In the genomic region with DNA sequence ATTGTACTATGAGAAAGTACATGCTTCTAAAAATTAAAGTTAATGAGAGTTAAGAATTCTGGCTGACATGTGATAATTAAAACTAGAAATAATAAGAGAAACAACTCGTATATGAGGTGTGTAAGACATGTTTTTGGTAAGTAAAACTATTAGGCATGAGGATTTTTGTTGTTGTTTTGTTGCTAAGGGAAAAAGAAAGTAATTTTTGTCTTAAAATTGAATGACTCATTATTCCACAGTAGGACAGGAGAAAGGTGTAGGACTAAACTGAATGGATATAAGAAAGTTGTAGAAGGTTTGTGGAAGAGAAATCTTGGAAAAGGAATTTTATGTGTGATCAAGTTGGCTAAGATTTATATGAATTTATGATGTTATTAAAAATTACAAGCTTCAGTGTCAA, we compare ENCODE assay signal across 28 cellular contexts. TPM values are rescaled to one million over a fixed set of nuclear protein-coding genes. Genes with fewer than 3 reads are reported as not detected.
DNase-seq lines count a peak whose midpoint lies in the region; ATAC-seq and TF ChIP-seq lines count a peak whose summit lies in the region.
"Had no signal": no experiment of that assay in that cellular context is flagged by ENCODE, and none has a peak within 500 bp of the region (broad histone marks: within the 10 kb centered on the region; RNA-seq: fewer than 3 reads in every experiment).

No MANE protein-coding gene starts in this region.

- H2AFZ ChIP-seq in PC-3 (ENCODE audit: low read length) = no peak overlapping the region
- H2AFZ ChIP-seq: PC-9 had no signal

- BruUV-seq in PC-3 (replicated peaks; lab: Mats Ljungman, UMichigan) = no TSS peak

- H3F3A ChIP-seq in PC-3 (ENCODE audit: low read length, unreplicated experiment) = no peaks in the 10 kb centered on the region

- TF ChIP-seq CTCF in PC-3 (conservative IDR thresholded peaks at IDR 0.05; ENCODE audit: low read depth, low read length) (no peak), type B pancreatic cell (conservative IDR thresholded peaks at IDR 0.05) (no peak)

- CTCF ChIA-PET in activated CD8-positive, alpha-beta memory T cell treated with anti-CD3 and anti-CD28 coated beads, Interleukin-2, amount 10 ng/mL, durations not matched to agents 7 days and 5 days (lab: Charles Lee) = interaction anchor here (1.1 to 2.6 kb wide), 3 partner anchors 13 to 268 kb away, joined by 3 to 7 read pairs (median 3); no protein-coding TSS in a partner anchor
- CTCF ChIA-PET in PC-3 (lab: Charles Lee) = interaction anchor here (0.8 kb wide), 1 partner anchor 10 kb away, joined by 4 read pairs; no protein-coding TSS in a partner anchor

- POLR2A ChIA-PET in PC-3 (lab: Charles Lee; ENCODE audit: unreplicated experiment) = interaction anchor here (0.5 kb wide), 2 partner anchors 45 to 241 kb away, joined by 3 read pairs; no protein-coding TSS in a partner anchor

- no peaks in the 10 kb centered on the region for H3K27me3 Mint-ChIP-seq in activated CD8-positive, alpha-beta memory T cell treated with anti-CD3 and anti-CD28 coated beads, Interleukin-2, amount 10 ng/mL, durations not matched to agents 7 days and 5 days
- H3K27me3 Mint-ChIP-seq in effector memory CD8-positive, alpha-beta T cell = no peaks in the 10 kb centered on the region
- no peaks in the 10 kb centered on the region for H3K27me3 Mint-ChIP-seq in type B pancreatic cell
- H3K27me3 Mint-ChIP-seq: activated CD4-positive, alpha-beta memory T cell treated with anti-CD3 and anti-CD28 coated beads for 36 hours had no signal

- no peaks in the 10 kb centered on the region for H3K27me3 ChIP-seq in PC-3 (ENCODE audit: low read length)
- H3K27me3 ChIP-seq: body of pancreas, gastrocnemius medialis, pancreas, tibial nerve had no signal

- H3K9me3 ChIP-seq in PC-3 (ENCODE audit: low read length) = no peaks in the 10 kb centered on the region
- H3K9me3 ChIP-seq: body of pancreas, gastrocnemius medialis, pancreas, tibial nerve had no signal

- no peak overlapping the region for H3K4me2 ChIP-seq in PC-3 (ENCODE audit: low read length)
- H3K4me2 ChIP-seq: PC-9 had no signal

- H3K9ac ChIP-seq in PC-3 (ENCODE audit: low read length) = no peak overlapping the region

- peaks cover 32% of the 10 kb centered on the region for H3K36me3 Mint-ChIP-seq in activated CD8-positive, alpha-beta memory T cell treated with anti-CD3 and anti-CD28 coated beads, Interleukin-2, amount 10 ng/mL, durations not matched to agents 7 days and 5 days
- no peaks in the 10 kb centered on the region for H3K36me3 Mint-ChIP-seq in effector memory CD8-positive, alpha-beta T cell (ENCODE audit: insufficient read depth)
- no peaks in the 10 kb centered on the region for H3K36me3 Mint-ChIP-seq in type B pancreatic cell
- H3K36me3 Mint-ChIP-seq: activated CD4-positive, alpha-beta memory T cell treated with anti-CD3 and anti-CD28 coated beads for 36 hours had no signal

- H3K27ac Mint-ChIP-seq in activated CD8-positive, alpha-beta memory T cell treated with anti-CD3 and anti-CD28 coated beads, Interleukin-2, amount 10 ng/mL, durations not matched to agents 7 days and 5 days = no peak overlapping the region
- peak overlapping the region in 1 of 2 donors; percentile 44 for H3K27ac Mint-ChIP-seq in effector memory CD8-positive, alpha-beta T cell
- H3K27ac Mint-ChIP-seq in type B pancreatic cell = peak overlapping the region; percentile 4
- H3K27ac Mint-ChIP-seq: activated CD4-positive, alpha-beta memory T cell treated with anti-CD3 and anti-CD28 coated beads for 36 hours; nephron progenitor cell had no signal

- no peaks in the 10 kb centered on the region; the same call in 1 of the 2 replicates for H3K4me1 ChIP-seq in PC-3 (ENCODE audit: insufficient read depth, low read length)
- H3K4me1 ChIP-seq: body of pancreas, gastrocnemius medialis, pancreas, tibial nerve had no signal

- no peak overlapping the region for H3K4me3 Mint-ChIP-seq in activated CD8-positive, alpha-beta memory T cell treated with anti-CD3 and anti-CD28 coated beads, Interleukin-2, amount 10 ng/mL, durations not matched to agents 7 days and 5 days
- no peak overlapping the region for H3K4me3 Mint-ChIP-seq in effector memory CD8-positive, alpha-beta T cell
- no peak overlapping the region for H3K4me3 Mint-ChIP-seq in type B pancreatic cell
- H3K4me3 Mint-ChIP-seq: activated CD4-positive, alpha-beta memory T cell treated with anti-CD3 and anti-CD28 coated beads for 36 hours; nephron progenitor cell had no signal

- DNase-seq in activated CD8-positive, alpha-beta memory T cell treated with anti-CD3 and anti-CD28 coated beads, Interleukin-2, amount 10 ng/mL, durations not matched to agents 7 days and 5 days = no peak
- DNase-seq in activated CD8-positive, alpha-beta memory T cell treated with anti-CD3 and anti-CD28 coated beads, Interleukin-2, amount 50 U/mL, for 4 hours = no peak
- DNase-seq in PC-3 (peak; percentile 38), type B pancreatic cell (ENCODE audit: extremely low spot score, unreplicated experiment) (no peak)
- DNase-seq in effector memory CD8-positive, alpha-beta T cell = no peak
- DNase-seq: activated CD4-positive, alpha-beta memory T cell treated with anti-CD3 and anti-CD28 coated beads for 36 hours; activated CD4-positive, CD25-positive, alpha-beta regulatory T cell treated with anti-CD3 and anti-CD28 coated beads, Interleukin-2, amount 50 U/mL, for 72 hours; activated T-cell treated with anti-CD3 and anti-CD28 coated beads for 4 hours; body of pancreas; effector CD8-positive, alpha-beta T cell; gastrocnemius medialis; GDM1; HCEC 1CT; left cardiac atrium; NCI-H1092; NCI-H1694 treated with DMSO at 0.1 percent for 48 hours; NCI-H2171 treated with DMSO at 0.1 percent for 48 hours; NCI-H510A treated with DMSO at 0.1 percent for 48 hours; nephron progenitor cell; pancreas; PC-9; right cardiac atrium; SHP77; stimulated activated CD4-positive, alpha-beta T cell treated with anti-CD3 and anti-CD28 coated beads, Interleukin-2, amount 100 ng/mL, for 24 hours had no signal

- no peaks in the 10 kb centered on the region for H3K79me2 ChIP-seq in PC-3 (ENCODE audit: low read length)

- H3K27ac ChIP-seq in PC-3 (ENCODE audit: low read length) = no peak overlapping the region
- H3K27ac ChIP-seq: body of pancreas, gastrocnemius medialis, pancreas, PC-9, tibial nerve had no signal

- H3K9me2 ChIP-seq in PC-3 (replicated peaks; ENCODE audit: low read length) = no peaks in the 10 kb centered on the region

- H3K4me3 ChIP-seq in PC-3 (ENCODE audit: low read length) = no peak overlapping the region
- H3K4me3 ChIP-seq: body of pancreas, gastrocnemius medialis, pancreas, PC-9, tibial nerve had no signal

- no peaks in the 10 kb centered on the region for H3K36me3 ChIP-seq in PC-3 (ENCODE audit: low read depth, low read length)
- H3K36me3 ChIP-seq: gastrocnemius medialis, pancreas, tibial nerve had no signal

- peaks cover 35% of the 10 kb centered on the region for H3K4me1 Mint-ChIP-seq in activated CD8-positive, alpha-beta memory T cell treated with anti-CD3 and anti-CD28 coated beads, Interleukin-2, amount 10 ng/mL, durations not matched to agents 7 days and 5 days
- peaks cover 17% of the 10 kb centered on the region in 2 donors for H3K4me1 Mint-ChIP-seq in effector memory CD8-positive, alpha-beta T cell (ENCODE audit: low read depth in 2 of 2)
- H3K4me1 Mint-ChIP-seq in type B pancreatic cell (ENCODE audit: unreplicated experiment) = no peaks in the 10 kb centered on the region
- H3K4me1 Mint-ChIP-seq: nephron progenitor cell had no signal

- ATAC-seq in activated CD8-positive, alpha-beta memory T cell treated with anti-CD3 and anti-CD28 coated beads, Interleukin-2, amount 10 ng/mL, durations not matched to agents 7 days and 5 days = peak; percentile 42
- ATAC-seq in PC-3 = no peak; the same call in 1 of the 2 replicates
- ATAC-seq in effector memory CD8-positive, alpha-beta T cell (replicated peaks) = peak; percentile 46
- ATAC-seq in HG03460 (IDR thresholded peaks at IDR 0.05; ENCODE audit: unreplicated experiment) = no peak
- ATAC-seq in GM19351 (IDR thresholded peaks at IDR 0.05; ENCODE audit: unreplicated experiment) = no peak
- no peak for ATAC-seq in HG02885 (IDR thresholded peaks at IDR 0.05; ENCODE audit: poor library complexity, unreplicated experiment)
- ATAC-seq: body of pancreas, gastrocnemius medialis, pancreas, right cardiac atrium had no signal

- H3K9me3 Mint-ChIP-seq in activated CD8-positive, alpha-beta memory T cell treated with anti-CD3 and anti-CD28 coated beads, Interleukin-2, amount 10 ng/mL, durations not matched to agents 7 days and 5 days (ENCODE audit: low read depth) = peaks cover 8% of the 10 kb centered on the region
- no peaks in the 10 kb centered on the region for H3K9me3 Mint-ChIP-seq in effector memory CD8-positive, alpha-beta T cell
- H3K9me3 Mint-ChIP-seq in type B pancreatic cell = no peaks in the 10 kb centered on the region
- H3K9me3 Mint-ChIP-seq: activated CD4-positive, alpha-beta memory T cell treated with anti-CD3 and anti-CD28 coated beads for 36 hours; nephron progenitor cell had no signal

- no peaks in the 10 kb centered on the region for H4K20me1 ChIP-seq in PC-3 (ENCODE audit: low read length)

- intact Hi-C loops in PC-3 (cut with micrococcal nuclease) = no loop called here

RNA-seq across cellular contexts. Expression of gene TBX19, which starts 54.8 kb away (rescaled TPM):
- total RNA-seq in activated CD8-positive, alpha-beta memory T cell treated with anti-CD3 and anti-CD28 coated beads, Interleukin-2, amount 10 ng/mL, durations not matched to agents 7 days and 5 days = 1 to 10 TPM; 2.0 to 3.6 TPM
- total RNA-seq in PC-3 (2014; rRNA removed) = 0.23 and 0.36 TPM in 2 replicates
- total RNA-seq in type B pancreatic cell (ENCODE audit: low replicate concordance) = 1.3 and 1.6 TPM in 2 replicates

Comparison
In these comparisons a context has a peak if more than half of its experiments do, and no peak if none do; other contexts are left out.
1. ATAC-seq: peak in activated CD8-positive, alpha-beta memory T cell treated with anti-CD3 and anti-CD28 coated beads, Interleukin-2, amount 10 ng/mL, durations not matched to agents 7 days and 5 days (single experiment) and effector memory CD8-positive, alpha-beta T cell (single experiment); none in PC-3 (single experiment), HG03460 (single experiment), GM19351 (single experiment) and HG02885 (single experiment).